In genomic region chr17:68035131-68035522, GRCh38 we compare ENCODE assay signal across 8 cellular contexts. TPM values are rescaled to one million over a fixed set of nuclear protein-coding genes. Genes with fewer than 3 reads are reported as not detected.
DNase-seq lines count a peak whose midpoint lies in the region; ATAC-seq lines count a peak whose summit lies in the region.

No MANE protein-coding gene starts in this region.

- peaks cover 46% of the 10 kb centered on the region for H3K36me3 ChIP-seq in SJSA1

- intact Hi-C loops in right cardiac atrium (cut with DNase I): no loop called here

- H3K9me3 ChIP-seq in SJSA1 (replicated peaks) (no peaks in the 10 kb centered on the region), right cardiac atrium (ENCODE audit: control insufficient read depth, low read length) (no peaks in the 10 kb centered on the region)

- ATAC-seq in GM21576 (IDR thresholded peaks at IDR 0.05; ENCODE audit: unreplicated experiment) (peak; percentile 93), right cardiac atrium (peak; percentile 95 to 97)

- no peaks in the 10 kb centered on the region for H3K27me3 ChIP-seq in SJSA1 (replicated peaks)
- no peaks in the 10 kb centered on the region for H3K27me3 ChIP-seq in right cardiac atrium (ENCODE audit: control insufficient read depth, insufficient read depth)

- 0 out of 2 replicates have a peak overlapping the region, but pooled peaks have one; percentile 7 for H3K4me3 ChIP-seq in SJSA1
- peak overlapping the region; percentile 50 for H3K4me3 ChIP-seq in right cardiac atrium (ENCODE audit: low read length)

- DNase-seq in COLO668 (lab: John Stamatoyannopoulos, UW; ENCODE audit: unreplicated experiment) (peak; percentile 95), HuH-7.5 (ENCODE audit: low spot score) (peak; percentile 80), SJSA1 (ENCODE audit: low read depth in 1 of 2, low spot score in 2 of 2) (peak in 1 of 2 experiments; percentile 97), activated gamma-delta T cell treated with Interleukin-2 at 50 U/mL for 16 hours (peak; percentile 84), right cardiac atrium (peak; percentile 95 to 98 (median 98)), T1000 (lab: John Stamatoyannopoulos, UW) (no peak)
- peak; percentile 79 to 80 for DNase-seq in stimulated activated CD4-positive, alpha-beta T cell treated with anti-CD3 and anti-CD28 coated beads, Interleukin-15, amount 100 ng/mL, for 1 hour (ENCODE audit: low read depth in 1 of 2, low spot score in 1 of 2)

- peaks cover 21% of the 10 kb centered on the region for H3K4me1 ChIP-seq in SJSA1 (replicated peaks)
- no peaks in the 10 kb centered on the region for H3K4me1 ChIP-seq in right cardiac atrium (ENCODE audit: control insufficient read depth, insufficient read depth, low read length)

- WGBS in right cardiac atrium: 2% methylated on average over 21 of the region's 27 CpGs

- H3K27ac ChIP-seq in SJSA1 (no peak overlapping the region), right cardiac atrium (ENCODE audit: low read length) (no peak overlapping the region)

RNA-seq across cellular contexts. Expression of gene KPNA2, which starts 0.4 kb away (rescaled TPM):
- total RNA-seq in SJSA1 (2014; rRNA removed; shearing (Covaris generic)): 309 and 338 TPM in 2 replicates
- total RNA-seq in right cardiac atrium: 10 to 100 TPM; 16.7 to 29.5 (median 22.6) TPM
- polyA plus RNA-seq in right cardiac atrium: 16.5 TPM

RNA-seq across cellular contexts. Expression of gene C17orf58, which starts 38.9 kb away (rescaled TPM):
- total RNA-seq in SJSA1 (2014; rRNA removed; shearing (Covaris generic)): 12.4 and 20.0 TPM in 2 replicates
- 1 to 10 TPM; 5.9 to 7.4 (median 6.9) TPM for total RNA-seq in right cardiac atrium
- polyA plus RNA-seq in right cardiac atrium: 12.0 TPM

Comparison
In these comparisons a context has a peak if more than half of its experiments do, and no peak if none do; other contexts are left out.
1. RNA of gene KPNA2, which starts 0.4 kb away (total RNA-seq): 309 to 338 TPM in SJSA1; 16.7 to 29.5 TPM in right cardiac atrium; every median in the first group is over 10 times any median in the second.